In the genomic region with DNA sequence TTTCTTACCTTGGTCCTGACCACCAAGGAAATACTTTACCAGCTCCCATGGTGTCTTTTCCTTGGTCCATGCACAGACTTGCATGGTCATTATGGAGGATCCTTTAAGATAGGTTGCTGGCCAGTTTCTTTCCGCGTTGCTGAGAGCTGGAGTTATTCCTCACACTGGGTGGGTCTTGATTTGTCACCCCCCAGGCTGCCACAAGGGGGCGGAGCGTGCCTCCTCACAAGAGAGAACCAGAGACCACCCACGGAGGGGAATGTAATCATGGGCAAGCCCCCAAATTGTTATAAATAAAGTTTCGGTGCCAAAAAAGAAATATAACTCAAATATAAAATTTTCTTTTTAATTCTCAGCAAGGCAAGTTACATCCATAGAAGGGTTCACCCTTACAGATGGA, we compare ENCODE assay signal across 9 cellular contexts. TPM values are rescaled to one million over a fixed set of nuclear protein-coding genes. Genes with fewer than 3 reads are reported as not detected.
A peak's percentile ranks its signal among the peaks of the same experiment; 100 is the strongest.
DNase-seq lines count a peak whose midpoint lies in the region; ATAC-seq and TF ChIP-seq lines count a peak whose summit lies in the region.
"Had no signal": no experiment of that assay in that cellular context is flagged by ENCODE, and none has a peak within 500 bp of the region (broad histone marks: within the 10 kb centered on the region; RNA-seq: fewer than 3 reads in every experiment).

No MANE protein-coding gene starts in this region.

- H3K36me3 Mint-ChIP-seq in CD8-positive, alpha-beta T cell = no peaks in the 10 kb centered on the region
- H3K36me3 Mint-ChIP-seq in neural progenitor cell = no peaks in the 10 kb centered on the region

- no peaks in the 10 kb centered on the region for H3K27me3 Mint-ChIP-seq in CD8-positive, alpha-beta T cell (ENCODE audit: low read depth)
- peaks cover 5% of the 10 kb centered on the region for H3K27me3 Mint-ChIP-seq in neural progenitor cell (ENCODE audit: insufficient read depth, low read depth)

- no peak overlapping the region for H3K4me2 ChIP-seq in neural progenitor cell

- H3K4me1 ChIP-seq in CD8-positive, alpha-beta T cell (ENCODE audit: insufficient read depth, low read length) = no peaks in the 10 kb centered on the region
- no peaks in the 10 kb centered on the region for H3K4me1 ChIP-seq in neural progenitor cell

- no peaks in the 10 kb centered on the region for H4K20me1 ChIP-seq in neural progenitor cell (ENCODE audit: low read depth)

- no peak overlapping the region for H3K4me3 Mint-ChIP-seq in CD8-positive, alpha-beta T cell
- no peak overlapping the region for H3K4me3 Mint-ChIP-seq in neural progenitor cell

- no peaks in the 10 kb centered on the region for H3K27me3 ChIP-seq in CD8-positive, alpha-beta T cell (ENCODE audit: insufficient read depth, low read length)
- no peaks in the 10 kb centered on the region for H3K27me3 ChIP-seq in neural progenitor cell

- H3K4me3 ChIP-seq in CD8-positive, alpha-beta T cell (ENCODE audit: low read depth, low read length) = no peak overlapping the region
- H3K4me3 ChIP-seq in neural progenitor cell (no peak overlapping the region), coronary artery (no peak overlapping the region)

- no peaks in the 10 kb centered on the region for H3K36me3 ChIP-seq in CD8-positive, alpha-beta T cell (ENCODE audit: insufficient read depth, low read length)
- H3K36me3 ChIP-seq in neural progenitor cell = no peaks in the 10 kb centered on the region

- no peaks in the 10 kb centered on the region for H3K9me3 Mint-ChIP-seq in CD8-positive, alpha-beta T cell
- peaks cover 14% of the 10 kb centered on the region for H3K9me3 Mint-ChIP-seq in neural progenitor cell

- peak in 6 of 7 experiments; percentile 19 to 62 (median 37) for DNase-seq in CD8-positive, alpha-beta T cell
- DNase-seq in activated T-cell treated with anti-CD3 and anti-CD28 coated beads, Interleukin-2, amount 50 U/mL, for 48 hours = peak; percentile 52 to 58
- DNase-seq in neural progenitor cell (ENCODE audit: low spot score) = peak; percentile 36
- no peak for DNase-seq in 8988T
- DNase-seq in coronary artery (ENCODE audit: low spot score) = no peak
- no peak for DNase-seq in NCI-H526 treated with DMSO at 0.1 percent for 48 hours (lab: John Stamatoyannopoulos, UW)
- DNase-seq in GDM1 (lab: John Stamatoyannopoulos, UW) = no peak
- DNase-seq: mammary epithelial cell had no signal

- no peaks in the 10 kb centered on the region for H3F3A ChIP-seq in neural progenitor cell (ENCODE audit: low read depth)

- no peak overlapping the region for H2AFZ ChIP-seq in neural progenitor cell (replicated peaks)

- intact Hi-C loops in CD8-positive, alpha-beta T cell (cut with DNase I, micrococcal nuclease) = loop anchor here (1.0 to 5.0 kb wide), 4 partner anchors 289 to 418 kb away; no protein-coding TSS in a partner anchor

- ATAC-seq in CD8-positive, alpha-beta T cell = no peak

- no peak overlapping the region for H3K27ac ChIP-seq in CD8-positive, alpha-beta T cell (ENCODE audit: low read depth, low read length)
- H3K27ac ChIP-seq in neural progenitor cell = no peak overlapping the region
- no peak overlapping the region for H3K27ac ChIP-seq in coronary artery

- H3K79me2 ChIP-seq in neural progenitor cell (ENCODE audit: low read depth) = no peaks in the 10 kb centered on the region

- no peaks in the 10 kb centered on the region for H3K4me1 Mint-ChIP-seq in CD8-positive, alpha-beta T cell (ENCODE audit: low read depth)
- H3K4me1 Mint-ChIP-seq in neural progenitor cell = no peaks in the 10 kb centered on the region

- no peak overlapping the region for H3K27ac Mint-ChIP-seq in CD8-positive, alpha-beta T cell
- H3K27ac Mint-ChIP-seq in neural progenitor cell = no peak overlapping the region

- POLR2A ChIA-PET in CD8-positive, alpha-beta T cell (lab: Charles Lee) = interaction anchor here (0.6 kb wide), 1 partner anchor 145 kb away, joined by 5 read pairs; no protein-coding TSS in a partner anchor

- CTCF ChIA-PET in CD8-positive, alpha-beta T cell (lab: Charles Lee) = interaction anchor here (0.7 to 2.3 kb wide), 2 partner anchors 289 to 354 kb away, joined by 3 to 7 read pairs; no protein-coding TSS in a partner anchor

- no peaks in the 10 kb centered on the region for H3K9me3 ChIP-seq in CD8-positive, alpha-beta T cell (ENCODE audit: low read length)
- H3K9me3 ChIP-seq in neural progenitor cell (ENCODE audit: low read depth) = no peaks in the 10 kb centered on the region

- no peak overlapping the region for H3K9ac ChIP-seq in neural progenitor cell

- peak; percentile 43 for TF ChIP-seq CTCF in CD8-positive, alpha-beta T cell (IDR thresholded peaks at IDR 0.05)
- TF ChIP-seq CTCF in LNCAP (IDR thresholded peaks at IDR 0.05) (peak; percentile 40; the same call in 1 of the 2 replicates), neural progenitor cell (IDR thresholded peaks at IDR 0.05) (peak; percentile 37), coronary artery (IDR thresholded peaks at IDR 0.05) (no peak)

RNA-seq across cellular contexts. Expression of gene TRIM24, which starts 10.5 kb away (rescaled TPM):
- 10 to 100 TPM; 16.1 to 16.2 TPM for total RNA-seq in CD8-positive, alpha-beta T cell
- total RNA-seq in neural progenitor cell (ENCODE audit: low replicate concordance) = 101 and 116 TPM in 2 replicates

Comparison
In these comparisons a context has a peak if more than half of its experiments do, and no peak if none do; other contexts are left out.
1. DNase-seq: peak in CD8-positive, alpha-beta T cell (6 of 7), activated T-cell treated with anti-CD3 and anti-CD28 coated beads, Interleukin-2, amount 50 U/mL, for 48 hours (2 of 2) and neural progenitor cell (single experiment); none in 8988T (single experiment), coronary artery (single experiment), NCI-H526 treated with DMSO at 0.1 percent for 48 hours (single experiment) and GDM1 (single experiment).